22 cellular contexts compared by ENCODE assay signal in the genomic region with DNA sequence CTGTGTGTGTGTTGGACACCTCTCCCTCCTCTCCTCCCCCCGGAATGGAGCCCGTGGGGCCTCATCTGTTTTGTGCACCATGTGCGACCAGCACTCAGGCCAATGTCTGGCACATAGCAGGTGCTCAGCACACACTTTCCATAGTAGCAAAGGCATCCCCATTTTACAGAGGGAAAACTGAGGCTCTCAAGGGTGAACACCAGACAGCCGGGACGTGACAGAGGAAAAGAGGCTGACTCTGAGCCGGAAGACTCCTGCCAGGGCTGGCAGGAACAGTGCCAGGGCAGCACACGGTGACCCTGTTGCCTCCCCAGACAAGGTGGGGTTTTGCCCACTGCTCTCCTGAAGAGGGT. TPM values are rescaled to one million over a fixed set of nuclear protein-coding genes. Genes with fewer than 3 reads are reported as not detected.
DNase-seq lines count a peak whose midpoint lies in the region; ATAC-seq, FAIRE-seq and TF ChIP-seq lines count a peak whose summit lies in the region.
"Had no signal": no experiment of that assay in that cellular context is flagged by ENCODE, and none has a peak within 500 bp of the region (broad histone marks: within the 10 kb centered on the region; RNA-seq: fewer than 3 reads in every experiment).

No MANE protein-coding gene starts in this region.

- no peak overlapping the region for H3K4me3 ChIP-seq in A549
- no peak overlapping the region for H3K4me3 ChIP-seq in CD8-positive, alpha-beta T cell (ENCODE audit: low read depth, low read length)
- H3K4me3 ChIP-seq in neural progenitor cell = no peak overlapping the region
- H3K4me3 ChIP-seq in suprapubic skin = no peak overlapping the region
- H3K4me3 ChIP-seq: esophagus muscularis mucosa had no signal

- H2AFZ ChIP-seq in neural progenitor cell (replicated peaks) = no peak overlapping the region

- H3K4me1 ChIP-seq in A549 = peaks cover 54% of the 10 kb centered on the region
- H3K4me1 ChIP-seq in CD8-positive, alpha-beta T cell (ENCODE audit: insufficient read depth, low read length) = peaks cover 9% of the 10 kb centered on the region
- peaks cover 30% of the 10 kb centered on the region for H3K4me1 ChIP-seq in neural progenitor cell
- peaks cover 42% of the 10 kb centered on the region for H3K4me1 ChIP-seq in suprapubic skin

- TF ChIP-seq CTCF in A549 (IDR thresholded peaks at IDR 0.05) (no peak), neural progenitor cell (IDR thresholded peaks at IDR 0.05) (no peak), suprapubic skin (IDR thresholded peaks at IDR 0.05) (no peak)
- TF ChIP-seq CTCF in CD8-positive, alpha-beta T cell (IDR thresholded peaks at IDR 0.05) = no peak

- H3K36me3 ChIP-seq in CD8-positive, alpha-beta T cell (ENCODE audit: insufficient read depth, low read length) = no peaks in the 10 kb centered on the region
- no peaks in the 10 kb centered on the region for H3K36me3 ChIP-seq in neural progenitor cell
- H3K36me3 ChIP-seq in suprapubic skin = no peaks in the 10 kb centered on the region

- H3K4me3 Mint-ChIP-seq in CD8-positive, alpha-beta T cell = peak overlapping the region; percentile 19
- H3K4me3 Mint-ChIP-seq in dendritic cell treated with granulocyte-macrophage colony-stimulating factor and Interleukin-4, amounts not matched to agents 40 ng/mL and 50 ng/mL, for 4 days = no peak overlapping the region
- peak overlapping the region; percentile 55 for H3K4me3 Mint-ChIP-seq in neural progenitor cell

- no peaks in the 10 kb centered on the region for H3K36me3 Mint-ChIP-seq in CD8-positive, alpha-beta T cell
- peaks cover 12% of the 10 kb centered on the region for H3K36me3 Mint-ChIP-seq in dendritic cell treated with granulocyte-macrophage colony-stimulating factor and Interleukin-4, amounts not matched to agents 40 ng/mL and 50 ng/mL, for 4 days (ENCODE audit: low read depth)
- no peaks in the 10 kb centered on the region for H3K36me3 Mint-ChIP-seq in neural progenitor cell

- H3F3A ChIP-seq in neural progenitor cell (ENCODE audit: low read depth) = peaks cover 20% of the 10 kb centered on the region

- H3K9me3 ChIP-seq in A549 (no peaks in the 10 kb centered on the region), neural progenitor cell (ENCODE audit: low read depth) (no peaks in the 10 kb centered on the region), suprapubic skin (no peaks in the 10 kb centered on the region)
- H3K9me3 ChIP-seq in CD8-positive, alpha-beta T cell (ENCODE audit: low read length) = no peaks in the 10 kb centered on the region
- H3K9me3 ChIP-seq: esophagus muscularis mucosa had no signal

- 87% methylated on average over 7 of the region's 7 CpGs for WGBS in A549 (ENCODE audit: missing lambda C conversion rate)
- 77% methylated on average over 7 of the region's 7 CpGs for WGBS in suprapubic skin

- H3K27ac ChIP-seq in A549 = peak overlapping the region in 1 of 2 experiments; percentile 30; a peak in 1 of 6 replicates
- no peak overlapping the region for H3K27ac ChIP-seq in CD8-positive, alpha-beta T cell (ENCODE audit: low read depth, low read length)
- no peak overlapping the region for H3K27ac ChIP-seq in neural progenitor cell
- H3K27ac ChIP-seq in suprapubic skin = no peak overlapping the region

- no peak overlapping the region for H3K4me2 ChIP-seq in A549
- H3K4me2 ChIP-seq in neural progenitor cell = no peak overlapping the region

- H3K9me3 Mint-ChIP-seq in CD8-positive, alpha-beta T cell = no peaks in the 10 kb centered on the region
- H3K9me3 Mint-ChIP-seq in dendritic cell treated with granulocyte-macrophage colony-stimulating factor and Interleukin-4, amounts not matched to agents 40 ng/mL and 50 ng/mL, for 4 days = no peaks in the 10 kb centered on the region
- no peaks in the 10 kb centered on the region for H3K9me3 Mint-ChIP-seq in neural progenitor cell
- H3K9me3 Mint-ChIP-seq: activated CD4-positive, alpha-beta T cell treated with anti-CD3 and anti-CD28 coated beads, Interleukin-2, amount 10 ng/mL, durations not matched to agents 24 days and 14 days had no signal

- peaks cover 13% of the 10 kb centered on the region for H4K20me1 ChIP-seq in neural progenitor cell (ENCODE audit: low read depth)

- peaks cover 4% of the 10 kb centered on the region for H3K27me3 Mint-ChIP-seq in CD8-positive, alpha-beta T cell (ENCODE audit: low read depth)
- H3K27me3 Mint-ChIP-seq in dendritic cell treated with granulocyte-macrophage colony-stimulating factor and Interleukin-4, amounts not matched to agents 40 ng/mL and 50 ng/mL, for 4 days = peaks cover 9% of the 10 kb centered on the region
- H3K27me3 Mint-ChIP-seq in neural progenitor cell (ENCODE audit: insufficient read depth, low read depth) = peaks cover 8% of the 10 kb centered on the region

- no peak overlapping the region for H3K27ac Mint-ChIP-seq in CD8-positive, alpha-beta T cell
- H3K27ac Mint-ChIP-seq in dendritic cell treated with granulocyte-macrophage colony-stimulating factor and Interleukin-4, amounts not matched to agents 40 ng/mL and 50 ng/mL, for 4 days = peak overlapping the region; percentile 82
- no peak overlapping the region for H3K27ac Mint-ChIP-seq in neural progenitor cell
- H3K27ac Mint-ChIP-seq: activated CD4-positive, alpha-beta T cell treated with anti-CD3 and anti-CD28 coated beads, Interleukin-2, amount 10 ng/mL, durations not matched to agents 24 days and 14 days had no signal

- no peaks in the 10 kb centered on the region for H3K79me2 ChIP-seq in neural progenitor cell (ENCODE audit: low read depth)

- CTCF ChIA-PET in A549 (lab: Yijun Ruan, JAX) = interaction anchor here (13.4 kb wide), 1 partner anchor 15 kb away, joined by 186 read pairs; no protein-coding TSS in a partner anchor
- CTCF ChIA-PET in CD8-positive, alpha-beta T cell (lab: Charles Lee) = interaction anchor here (1.8 kb wide), 1 partner anchor 17 kb away, joined by 4 read pairs; no protein-coding TSS in a partner anchor

- H3K4me1 Mint-ChIP-seq in CD8-positive, alpha-beta T cell (ENCODE audit: low read depth) = peaks cover 5% of the 10 kb centered on the region
- peaks cover 50% of the 10 kb centered on the region for H3K4me1 Mint-ChIP-seq in dendritic cell treated with granulocyte-macrophage colony-stimulating factor and Interleukin-4, amounts not matched to agents 40 ng/mL and 50 ng/mL, for 4 days (ENCODE audit: low read depth)
- peaks cover 20% of the 10 kb centered on the region for H3K4me1 Mint-ChIP-seq in neural progenitor cell

- no peak for FAIRE-seq in A549 (lab: Jason Lieb, UNC)

- H3K27me3 ChIP-seq in CD8-positive, alpha-beta T cell (ENCODE audit: insufficient read depth, low read length) = no peaks in the 10 kb centered on the region
- H3K27me3 ChIP-seq in neural progenitor cell = peaks cover 52% of the 10 kb centered on the region
- no peaks in the 10 kb centered on the region for H3K27me3 ChIP-seq in suprapubic skin
- H3K27me3 ChIP-seq: esophagus muscularis mucosa had no signal

- intact Hi-C loops in CD8-positive, alpha-beta T cell (cut with DNase I, micrococcal nuclease) = no loop called here
- intact Hi-C loops in dendritic cell treated with granulocyte-macrophage colony-stimulating factor and Interleukin-4, amounts not matched to agents 40 ng/mL and 50 ng/mL, for 4 days (cut with micrococcal nuclease) = loop anchor here (5.0 kb wide), 1 partner anchor 38 kb away; no protein-coding TSS in a partner anchor

- POLR2A ChIA-PET in A549 (lab: Yijun Ruan, JAX) = no interaction called here
- POLR2A ChIA-PET in CD8-positive, alpha-beta T cell (lab: Charles Lee) = no interaction called here

- TF ChIP-seq POLR2A in A549 (IDR thresholded peaks at IDR 0.05; ENCODE audit: low read length) (no peak), suprapubic skin (IDR thresholded peaks at IDR 0.05) (no peak)

- no peak overlapping the region for H3K9ac ChIP-seq in neural progenitor cell

- ATAC-seq in A549 = no peak
- ATAC-seq in CD8-positive, alpha-beta T cell = no peak
- no peak for ATAC-seq in left lobe of liver

- DNase-seq in A549 (ENCODE audit: low read depth in 1 of 2, low spot score in 1 of 2) = no peak
- DNase-seq in CD8-positive, alpha-beta T cell = no peak
- DNase-seq in neural progenitor cell (ENCODE audit: low spot score) = no peak
- DNase-seq in suprapubic skin (ENCODE audit: low spot score in 2 of 2) = no peak
- DNase-seq in activated CD4-positive, alpha-beta T cell treated with anti-CD3 and anti-CD28 coated beads, Interleukin-2, amount 50 U/mL, for 1 hour = no peak
- DNase-seq in NCI-H1694 treated with DMSO at 0.1 percent for 48 hours (lab: John Stamatoyannopoulos, UW) = no peak
- no peak for DNase-seq in left lobe of liver (ENCODE audit: low spot score)
- DNase-seq: activated CD4-positive, alpha-beta T cell treated with anti-CD3 and anti-CD28 coated beads, Interleukin-2, amount 10 ng/mL, durations not matched to agents 24 days and 14 days; activated CD8-positive, alpha-beta memory T cell treated with anti-CD3 and anti-CD28 coated beads, Interleukin-2, amount 50 U/mL, for 4 hours; activated gamma-delta T cell; anterior cingulate cortex; cerebellar nuclear complex; effector CD4-positive, alpha-beta T cell; KBM-7; MV-4-11; NCI-H2081; stimulated activated CD4-positive, alpha-beta T cell treated with anti-CD3 and anti-CD28 coated beads, Interleukin-12 subunit alpha, Interleukin-12 subunit beta, amount 100 ng/mL, for 4 hours had no signal

- TF ChIP-seq EP300 in A549 (IDR thresholded peaks at IDR 0.05) = no peak
- TF ChIP-seq EP300 in suprapubic skin (IDR thresholded peaks at IDR 0.05) = no peak

- no peak for TF ChIP-seq RAD21 in A549 (conservative IDR thresholded peaks at IDR 0.05 in 1 of 2, IDR thresholded peaks at IDR 0.05 in 1 of 2)

RNA-seq across cellular contexts. Expression of a gene that starts 1.8 kb away (rescaled TPM):
- 32.3 and 38.6 TPM in 2 replicates for polyA plus RNA-seq in A549 (2011; rRNA removed)
- polyA plus RNA-seq in A549 (2012; cell fraction: cytosol; rRNA removed) = 56.2 and 86.6 TPM in 2 replicates
- polyA plus RNA-seq in A549 (2012; cell fraction: nucleus; rRNA removed) = 85.4 and 94.9 TPM in 2 replicates
- 44.3 to 49.5 TPM (median 46.3 TPM) in 3 replicates for polyA plus RNA-seq in A549 (2017; fragmentation: RNase III; extraction: RNeasy Plus Mini Kit Qiagen cat#74134 plus additional on column Dnase treatment)
- 39.4 and 43.6 TPM in 2 replicates for polyA minus RNA-seq in A549 (2011; rRNA and poly(A)+ RNA removed)
- total RNA-seq in CD8-positive, alpha-beta T cell = 1 to 10 TPM; 4.7 TPM
- 2.4 and 3.4 TPM in 2 replicates for total RNA-seq in neural progenitor cell (ENCODE audit: low replicate concordance)
- total RNA-seq in suprapubic skin = 10 to 100 TPM; 43.5 to 73.2 (median 63.5) TPM
- total RNA-seq in left lobe of liver = 213 TPM

RNA-seq across cellular contexts. Expression of a gene that starts 23.3 kb away (rescaled TPM):
- polyA plus RNA-seq in A549 (2011; rRNA removed) (6.7 and 8.8 TPM in 2 replicates), A549 (2017; fragmentation: RNase III; extraction: RNeasy Plus Mini Kit Qiagen cat#74134 plus additional on column Dnase treatment) (6.0 to 8.2 TPM (median 6.7 TPM) in 3 replicates)
- polyA plus RNA-seq in A549 (2012; cell fraction: cytosol; rRNA removed) = 15.7 and 24.3 TPM in 2 replicates
- 36.4 and 49.4 TPM in 2 replicates for polyA plus RNA-seq in A549 (2012; cell fraction: nucleus; rRNA removed)
- 4.8 and 7.3 TPM in 2 replicates for polyA minus RNA-seq in A549 (2011; rRNA and poly(A)+ RNA removed)
- total RNA-seq in CD8-positive, alpha-beta T cell = under 1 TPM; 0.22 to 0.62 TPM
- total RNA-seq in neural progenitor cell (ENCODE audit: low replicate concordance) (11.8 and 52.8 TPM in 2 replicates), suprapubic skin (10 to 100 TPM in 1 of 4 donors, 1 to 10 TPM in 3; 3.8 to 13.1 (median 6.3) TPM), left lobe of liver (3.0 TPM)

RNA-seq across cellular contexts. Expression of a gene that starts 26.4 kb away (rescaled TPM):
- polyA plus RNA-seq in A549 (2011; rRNA removed) (15.3 and 19.9 TPM in 2 replicates), A549 (2017; fragmentation: RNase III; extraction: RNeasy Plus Mini Kit Qiagen cat#74134 plus additional on column Dnase treatment) (28.9 to 34.4 TPM (median 32.3 TPM) in 3 replicates)
- polyA plus RNA-seq in A549 (2012; cell fraction: cytosol; rRNA removed) = 49.6 and 71.8 TPM in 2 replicates
- polyA plus RNA-seq in A549 (2012; cell fraction: nucleus; rRNA removed) = 70.7 and 117 TPM in 2 replicates
- polyA minus RNA-seq in A549 (2011; rRNA and poly(A)+ RNA removed) = 3.1 and 5.9 TPM in 2 replicates
- not detected for total RNA-seq in CD8-positive, alpha-beta T cell
- total RNA-seq in neural progenitor cell (ENCODE audit: low replicate concordance) (16.5 and 47.4 TPM in 2 replicates), suprapubic skin (10 to 100 TPM; 12.2 to 49.6 (median 28.6) TPM), left lobe of liver (42.3 TPM)

RNA-seq across cellular contexts. Expression of a gene that starts 53.7 kb away (rescaled TPM):
- polyA plus RNA-seq in A549 (2011; rRNA removed) (not detected in 2 replicates), A549 (2017; fragmentation: RNase III; extraction: RNeasy Plus Mini Kit Qiagen cat#74134 plus additional on column Dnase treatment) (not detected in 3 replicates)
- polyA plus RNA-seq in A549 (2012; cell fraction: cytosol; rRNA removed) = not detected in 2 replicates
- not detected in 2 replicates for polyA plus RNA-seq in A549 (2012; cell fraction: nucleus; rRNA removed)
- polyA minus RNA-seq in A549 (2011; rRNA and poly(A)+ RNA removed) = not detected in 2 replicates
- under 1 TPM; 0.14 to 0.38 TPM for total RNA-seq in CD8-positive, alpha-beta T cell
- total RNA-seq in neural progenitor cell (ENCODE audit: low replicate concordance) (not detected in 2 replicates), suprapubic skin (1 to 10 TPM in 2 of 4 donors, under 1 TPM in 1, not detected in 1; 0.32 to 3.5 (median 2.8) TPM), left lobe of liver (0.15 TPM)
- total RNA-seq: glomerular endothelial cell, lung microvascular endothelial cell, NCI-H460 had no signal

RNA-seq across cellular contexts. Expression of a gene that starts 59.2 kb away (rescaled TPM):
- polyA plus RNA-seq in A549 (2011; rRNA removed) = not detected in 2 replicates
- not detected in 2 replicates for polyA plus RNA-seq in A549 (2012; cell fraction: cytosol; rRNA removed)
- not detected in 2 replicates for polyA plus RNA-seq in A549 (2012; cell fraction: nucleus; rRNA removed)
- not detected in 3 replicates for polyA plus RNA-seq in A549 (2017; fragmentation: RNase III; extraction: RNeasy Plus Mini Kit Qiagen cat#74134 plus additional on column Dnase treatment)
- not detected in 2 replicates for polyA minus RNA-seq in A549 (2011; rRNA and poly(A)+ RNA removed)
- total RNA-seq in CD8-positive, alpha-beta T cell = not detected
- total RNA-seq in neural progenitor cell (ENCODE audit: low replicate concordance) = not detected in 2 replicates
- total RNA-seq in suprapubic skin = 1 to 10 TPM; 4.0 to 8.3 (median 5.9) TPM
- total RNA-seq in left lobe of liver = not detected
- total RNA-seq: activated CD4-positive, alpha-beta T cell treated with anti-CD3 and anti-CD28 coated beads, Interleukin-2, amount 10 ng/mL, durations not matched to agents 24 days and 14 days; glomerular endothelial cell; lung microvascular endothelial cell; NCI-H460 had no signal

Comparison
In these comparisons a context has a peak if more than half of its experiments do, and no peak if none do; other contexts are left out.
1. RNA of a gene that starts 1.8 kb away (total RNA-seq): 213 TPM in left lobe of liver (single experiment) and 43.5 to 73.2 TPM in suprapubic skin; 4.7 TPM in CD8-positive, alpha-beta T cell and 2.4 to 3.4 TPM in neural progenitor cell; every median in the first group is over 4 times any median in the second.
2. RNA of a gene that starts 26.4 kb away (total RNA-seq): 42.3 TPM in left lobe of liver (single experiment), 12.2 to 49.6 TPM in suprapubic skin and 16.5 to 47.4 TPM in neural progenitor cell; not detected in CD8-positive, alpha-beta T cell; every median in the first group is over 10 times any median in the second.